Comparison of ENCODE assay signal across 19 cellular contexts in the genomic region with DNA sequence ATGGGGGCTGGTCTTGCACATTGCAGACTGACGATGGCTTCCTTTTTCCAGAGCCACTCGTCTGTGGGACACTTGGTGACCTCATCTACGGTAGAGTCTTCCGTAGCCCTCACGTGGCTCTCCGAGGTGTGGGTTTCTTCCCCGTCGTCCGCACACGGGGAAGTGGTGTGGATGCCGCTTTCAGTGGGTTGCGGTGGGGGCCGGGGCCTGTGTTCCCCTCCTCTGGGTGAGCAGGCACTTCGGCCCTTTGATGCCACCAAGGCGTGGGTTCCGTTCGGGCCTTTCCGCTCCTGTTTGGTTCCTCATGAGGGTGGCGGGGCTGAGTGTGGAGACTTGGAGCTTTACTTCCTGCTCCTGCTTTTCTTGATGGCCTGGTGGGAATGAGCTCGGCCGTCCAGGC. TPM values are rescaled to one million over a fixed set of nuclear protein-coding genes. Genes with fewer than 3 reads are reported as not detected.
DNase-seq lines count a peak whose midpoint lies in the region; ATAC-seq, FAIRE-seq and TF ChIP-seq lines count a peak whose summit lies in the region.
"Had no signal": no experiment of that assay in that cellular context is flagged by ENCODE, and none has a peak within 500 bp of the region (broad histone marks: within the 10 kb centered on the region; RNA-seq: fewer than 3 reads in every experiment).

No MANE protein-coding gene starts in this region.

- peak overlapping the region; percentile 75; the same call in 1 of the 2 replicates for H4K8ac ChIP-seq in H1 (ENCODE audit: extremely low read depth, insufficient read depth, low read length)

- no peak overlapping the region for H3K4ac ChIP-seq in H1 (replicated peaks; ENCODE audit: insufficient read length, low read depth, low read length)

- no peaks in the 10 kb centered on the region for H3K27me3 ChIP-seq in H1 (replicated peaks in 1 of 4; ENCODE audit: control insufficient read depth in 3 of 4, extremely low read depth in 1 of 4, insufficient read depth in 3 of 4, low read length in 3 of 4)
- no peaks in the 10 kb centered on the region for H3K27me3 ChIP-seq in naive thymus-derived CD4-positive, alpha-beta T cell (ENCODE audit: control insufficient read depth in 2 of 2, insufficient read depth in 2 of 2, low read length in 2 of 2)
- H3K27me3 ChIP-seq in vagina, result no peaks in the 10 kb centered on the region
- H3K27me3 ChIP-seq in PC-9 (ENCODE audit: insufficient read depth, low read depth), result no peaks in the 10 kb centered on the region
- H3K27me3 ChIP-seq: BE2C, Peyer's patch had no signal

- no peak overlapping the region for H3K56ac ChIP-seq in H1 (replicated peaks; ENCODE audit: insufficient read length, low read depth, low read length)

- H2BK20ac ChIP-seq in H1 (ENCODE audit: low read length), result no peak overlapping the region

- POLR2A ChIA-PET in H1 (lab: Charles Lee; ENCODE audit: partially characterized antibody), result no interaction called here
- POLR2A ChIA-PET in naive thymus-derived CD4-positive, alpha-beta T cell (lab: Charles Lee), result no interaction called here
- POLR2A ChIA-PET in PC-9 (lab: Charles Lee; ENCODE audit: unreplicated experiment), result no interaction called here

- DNase-seq in SK-N-MC (ENCODE audit: low read depth, low spot score), result no peak
- no peak for DNase-seq in H1 (ENCODE audit: low read depth in 1 of 2, low spot score in 2 of 2)
- DNase-seq in naive thymus-derived CD4-positive, alpha-beta T cell, result no peak
- DNase-seq in vagina (ENCODE audit: extremely low spot score in 2 of 2), result no peak
- DNase-seq in RPMI8226, result no peak
- no peak for DNase-seq in PC-9
- DNase-seq: CD8-positive, alpha-beta memory T cell; GF-D8; GOT3; HFFc6; NCI-H1092 treated with DMSO at 0.1 percent for 48 hours; NCI-H1694; NCI-H446 treated with DMSO at 0.1 percent for 48 hours; SIG-M5 had no signal

- no peak overlapping the region for H3K27ac Mint-ChIP-seq in naive thymus-derived CD4-positive, alpha-beta T cell
- H3K27ac Mint-ChIP-seq: HFFc6 had no signal

- no peak for TF ChIP-seq EP300 in H1 (IDR thresholded peaks at IDR 0.05; ENCODE audit: borderline replicate concordance in 1 of 2, low read depth in 2 of 2, low read length in 2 of 2)

- H3K9me3 ChIP-seq in SK-N-MC (ENCODE audit: low read depth, low read length) (no peaks in the 10 kb centered on the region), H1 (ENCODE audit: insufficient read depth in 2 of 2, low read depth in 1 of 2, low read length in 1 of 2) (no peaks in the 10 kb centered on the region), vagina (no peaks in the 10 kb centered on the region), PC-9 (ENCODE audit: insufficient read depth, low read depth) (no peaks in the 10 kb centered on the region)
- H3K9me3 ChIP-seq in naive thymus-derived CD4-positive, alpha-beta T cell (ENCODE audit: control insufficient read depth in 2 of 3, low read length in 3 of 3), result no peaks in the 10 kb centered on the region
- H3K9me3 ChIP-seq: BE2C, Peyer's patch had no signal

- TF ChIP-seq POLR2A in H1 (IDR thresholded peaks at IDR 0.05; ENCODE audit: control extremely low read depth in 1 of 2, low read depth in 2 of 2, low read length in 2 of 2), result no peak
- TF ChIP-seq POLR2A in vagina (IDR thresholded peaks at IDR 0.05), result no peak

- no peak overlapping the region for H2BK5ac ChIP-seq in H1 (ENCODE audit: low read depth, low read length)

- no peak overlapping the region for H2AFZ ChIP-seq in H1 (ENCODE audit: low read length)
- H2AFZ ChIP-seq in PC-9, result no peak overlapping the region

- H2AK5ac ChIP-seq in H1 (ENCODE audit: low read depth, low read length), result no peak overlapping the region

- FAIRE-seq in H1 (lab: Jason Lieb, UNC), result no peak

- H2BK12ac ChIP-seq in H1 (ENCODE audit: low read depth, low read length), result no peak overlapping the region

- no peak overlapping the region for H3K4me3 Mint-ChIP-seq in naive thymus-derived CD4-positive, alpha-beta T cell
- H3K4me3 Mint-ChIP-seq: CD8-positive, alpha-beta memory T cell; HFFc6 had no signal

- H3K4me3 ChIP-seq in SK-N-MC, result no peak overlapping the region
- H3K4me3 ChIP-seq in H1 (ENCODE audit: extremely low read depth in 1 of 4, insufficient read depth in 2 of 4, low read depth in 3 of 4, low read length in 4 of 4), result no peak overlapping the region
- no peak overlapping the region for H3K4me3 ChIP-seq in naive thymus-derived CD4-positive, alpha-beta T cell (ENCODE audit: low read length)
- H3K4me3 ChIP-seq in vagina, result no peak overlapping the region
- H3K4me3 ChIP-seq in PC-9, result no peak overlapping the region
- H3K4me3 ChIP-seq: K562, Peyer's patch had no signal

- H3K79me1 ChIP-seq in H1 (ENCODE audit: low read depth, low read length), result no peaks in the 10 kb centered on the region; the same call in 1 of the 2 replicates

- H3K36me3 ChIP-seq in SK-N-MC (ENCODE audit: insufficient read depth, low read length) (no peaks in the 10 kb centered on the region), H1 (ENCODE audit: control insufficient read depth in 2 of 4, insufficient read depth in 4 of 4, low read length in 3 of 4) (no peaks in the 10 kb centered on the region), vagina (peaks cover 0 to under 1% of the 10 kb centered on the region in 2 donors), PC-9 (ENCODE audit: low read depth) (no peaks in the 10 kb centered on the region)
- no peaks in the 10 kb centered on the region for H3K36me3 ChIP-seq in naive thymus-derived CD4-positive, alpha-beta T cell (ENCODE audit: control insufficient read depth in 2 of 3, insufficient read depth in 3 of 3, low read length in 3 of 3)
- H3K36me3 ChIP-seq: Peyer's patch had no signal

- H3K4me1 ChIP-seq in H1 (replicated peaks in 1 of 4; ENCODE audit: control insufficient read depth in 3 of 4, insufficient read depth in 4 of 4, low read length in 3 of 4) (peaks cover 0 to 2% (median 0%) of the 10 kb centered on the region in 4 experiments; a peak in 1 of 7 replicates), vagina (peaks cover 63% of the 10 kb centered on the region), PC-9 (replicated peaks; ENCODE audit: insufficient read depth) (peaks cover 22% of the 10 kb centered on the region)
- H3K4me1 ChIP-seq in naive thymus-derived CD4-positive, alpha-beta T cell (ENCODE audit: control insufficient read depth in 2 of 2, insufficient read depth in 2 of 2, low read length in 2 of 2), result no peaks in the 10 kb centered on the region

- TF ChIP-seq CTCF in H1 (IDR thresholded peaks at IDR 0.05; ENCODE audit: control extremely low read depth in 1 of 3, insufficient read depth in 1 of 3, low read depth in 1 of 3, low read length in 3 of 3) (no peak), vagina (IDR thresholded peaks at IDR 0.05) (no peak), PC-9 (conservative IDR thresholded peaks at IDR 0.05) (no peak)

- intact Hi-C loops in naive thymus-derived CD4-positive, alpha-beta T cell (cut with micrococcal nuclease), result loop anchor here in 1 of 2 donors (5.0 kb wide), 1 partner anchor 36 kb away; no protein-coding TSS in a partner anchor
- intact Hi-C loops in vagina (cut with DNase I), result no loop called here
- intact Hi-C loops in PC-9 (cut with micrococcal nuclease; ENCODE audit: unreplicated experiment), result no loop called here

- ATAC-seq in naive thymus-derived CD4-positive, alpha-beta T cell, result peak; percentile 48
- no peak for ATAC-seq in HG03342 (IDR thresholded peaks at IDR 0.05; ENCODE audit: unreplicated experiment)

- H3K79me2 ChIP-seq in H1 (ENCODE audit: control insufficient read depth in 1 of 2, insufficient read depth in 2 of 2, low read length in 2 of 2), result no peaks in the 10 kb centered on the region
- peaks cover 20% of the 10 kb centered on the region for H3K79me2 ChIP-seq in PC-9 (ENCODE audit: low read depth)

- H3K27me3 Mint-ChIP-seq in naive thymus-derived CD4-positive, alpha-beta T cell, result no peaks in the 10 kb centered on the region

- no peaks in the 10 kb centered on the region for H3K36me3 Mint-ChIP-seq in naive thymus-derived CD4-positive, alpha-beta T cell

- H3K23ac ChIP-seq in H1 (ENCODE audit: insufficient read length), result no peak overlapping the region

- whole genome bisulfite sequencing in H1 (ENCODE audit: extremely low coverage in 1 of 2, insufficient coverage in 1 of 2, insufficient read length in 1 of 2, insufficient replicate concordance in 2 of 2, low coverage in 1 of 2, low lambda C conversion rate in 2 of 2, missing lambda C conversion rate in 1 of 2), 2 experiments, result 91% methylated on average over 19 of the region's 21 CpGs; no CpG with 5 or more reads in 1 of the 2 experiments

- H3K27ac ChIP-seq in SK-N-MC, result peak overlapping the region; percentile 80; the same call in 1 of the 2 replicates
- no peak overlapping the region; the same call in 1 of the 2 replicates for H3K27ac ChIP-seq in H1 (ENCODE audit: low read depth, low read length)
- no peak overlapping the region for H3K27ac ChIP-seq in naive thymus-derived CD4-positive, alpha-beta T cell (ENCODE audit: low read depth, low read length)
- peak overlapping the region; percentile 20 for H3K27ac ChIP-seq in vagina
- no peak overlapping the region for H3K27ac ChIP-seq in PC-9
- H3K27ac ChIP-seq: HL-60 had no signal

- peaks cover 0 to 5% (median 2%) of the 10 kb centered on the region in 7 donors for H3K4me1 Mint-ChIP-seq in naive thymus-derived CD4-positive, alpha-beta T cell
- H3K4me1 Mint-ChIP-seq: CD8-positive, alpha-beta memory T cell had no signal

- H4K5ac ChIP-seq in H1 (ENCODE audit: insufficient read length, low read depth, low read length), result no peak overlapping the region

- H4K91ac ChIP-seq in H1 (replicated peaks; ENCODE audit: insufficient read length, low read length), result no peak overlapping the region

- no TSS peak for BruUV-seq in PC-9 (replicated peaks; lab: Mats Ljungman, UMichigan)

- CTCF ChIA-PET in H1 (lab: Charles Lee; ENCODE audit: partially characterized antibody) (interaction anchor here (0.8 to 2.3 kb wide), 7 partner anchors 11 to 384 kb away, joined by 3 to 6 read pairs (median 3); no protein-coding TSS in a partner anchor), PC-9 (lab: Charles Lee) (no interaction called here)
- CTCF ChIA-PET in naive thymus-derived CD4-positive, alpha-beta T cell (lab: Charles Lee), result no interaction called here

- no peaks in the 10 kb centered on the region for H3K9me3 Mint-ChIP-seq in naive thymus-derived CD4-positive, alpha-beta T cell
- H3K9me3 Mint-ChIP-seq: HFFc6 had no signal

- H3K4me2 ChIP-seq in H1 (ENCODE audit: insufficient read depth in 1 of 2, low read depth in 2 of 2, low read length in 2 of 2) (no peak overlapping the region), PC-9 (no peak overlapping the region)

- H2BK15ac ChIP-seq in H1 (ENCODE audit: low read length), result no peak overlapping the region

- no peak overlapping the region for H3K18ac ChIP-seq in H1 (ENCODE audit: extremely low read depth, low read length)

- H3K14ac ChIP-seq in H1 (ENCODE audit: insufficient read length), result no peak overlapping the region

- H3K9ac ChIP-seq in SK-N-MC (ENCODE audit: insufficient read length) (no peak overlapping the region), H1 (replicated peaks in 1 of 4; ENCODE audit: extremely low read depth in 1 of 4, low read depth in 3 of 4, low read length in 3 of 4) (no peak overlapping the region)

- peaks cover 9% of the 10 kb centered on the region; the same call in 1 of the 2 replicates for H3F3A ChIP-seq in PC-9 (ENCODE audit: insufficient read depth, low read depth)

- no peaks in the 10 kb centered on the region for H3K23me2 ChIP-seq in H1 (ENCODE audit: low read depth, low read length)

- H2BK120ac ChIP-seq in H1 (replicated peaks; ENCODE audit: low read depth, low read length), result no peak overlapping the region

- TF ChIP-seq RAD21 in H1 (IDR thresholded peaks at IDR 0.05 in 1 of 2, conservative IDR thresholded peaks at IDR 0.05 in 1 of 2; ENCODE audit: low read depth in 2 of 2, low read length in 2 of 2), result no peak

- no peaks in the 10 kb centered on the region for H3K9me2 ChIP-seq in PC-9 (ENCODE audit: insufficient read depth)

- H4K20me1 ChIP-seq in H1 (replicated peaks in 1 of 2; ENCODE audit: control insufficient read depth in 1 of 2, insufficient read depth in 2 of 2, low read length in 2 of 2), result peaks cover 0 to 5% of the 10 kb centered on the region in 2 experiments
- H4K20me1 ChIP-seq in PC-9 (ENCODE audit: insufficient read depth), result no peaks in the 10 kb centered on the region

RNA-seq across cellular contexts. Expression of a gene that starts 21.4 kb away (rescaled TPM):
- total RNA-seq in H1 (2021; fragmentation: NEBNext Ultra II Directional; extraction: Animal tissue kit (Norgen Biotek cat#: 25700)), result 18.4 and 22.8 TPM in 2 replicates
- polyA plus RNA-seq in H1 (2011; rRNA removed), result 10.0 and 19.8 TPM in 2 replicates
- polyA plus RNA-seq in H1 (2011; cell fraction: cytosol; rRNA removed), result 8.2 TPM
- polyA plus RNA-seq in H1 (2011; cell fraction: nucleus; rRNA removed), result 25.9 TPM
- polyA plus RNA-seq in H1 (2012, experiment 1 of 2), result 12.1 to 15.1 TPM (median 14.9 TPM) in 4 replicates
- 15.4 TPM for polyA plus RNA-seq in H1 (2012, experiment 2 of 2)
- polyA plus RNA-seq in H1 (2013, experiment 1 of 2), result 12.5 TPM
- 11.0 TPM for polyA plus RNA-seq in H1 (2013, experiment 2 of 2)
- 9.6 and 11.6 TPM in 2 replicates for polyA minus RNA-seq in H1 (2011; rRNA and poly(A)+ RNA removed)
- polyA minus RNA-seq in H1 (2011; cell fraction: cytosol; rRNA and poly(A)+ RNA removed), result 15.8 TPM
- polyA minus RNA-seq in H1 (2011; cell fraction: nucleus; rRNA and poly(A)+ RNA removed), result 25.5 TPM
- total RNA-seq in naive thymus-derived CD4-positive, alpha-beta T cell, result 10 to 100 TPM in 3 of 5 experiments, 1 to 10 TPM in 2; 7.3 to 13.7 (median 12.3) TPM
- polyA plus RNA-seq in naive thymus-derived CD4-positive, alpha-beta T cell, result 1 to 10 TPM; 3.2 to 4.9 TPM
- 113 TPM for total RNA-seq in vagina
- total RNA-seq in PC-9 (2021), result 109 and 125 TPM in 2 replicates

Comparison
In these comparisons a context has a peak if more than half of its experiments do, and no peak if none do; other contexts are left out.
1. H3K27ac ChIP-seq: peak in SK-N-MC (single experiment) and vagina (single experiment); none in H1 (single experiment), naive thymus-derived CD4-positive, alpha-beta T cell (single experiment) and PC-9 (single experiment).